ENCODE assay signal across 10 cellular contexts in the genomic region with DNA sequence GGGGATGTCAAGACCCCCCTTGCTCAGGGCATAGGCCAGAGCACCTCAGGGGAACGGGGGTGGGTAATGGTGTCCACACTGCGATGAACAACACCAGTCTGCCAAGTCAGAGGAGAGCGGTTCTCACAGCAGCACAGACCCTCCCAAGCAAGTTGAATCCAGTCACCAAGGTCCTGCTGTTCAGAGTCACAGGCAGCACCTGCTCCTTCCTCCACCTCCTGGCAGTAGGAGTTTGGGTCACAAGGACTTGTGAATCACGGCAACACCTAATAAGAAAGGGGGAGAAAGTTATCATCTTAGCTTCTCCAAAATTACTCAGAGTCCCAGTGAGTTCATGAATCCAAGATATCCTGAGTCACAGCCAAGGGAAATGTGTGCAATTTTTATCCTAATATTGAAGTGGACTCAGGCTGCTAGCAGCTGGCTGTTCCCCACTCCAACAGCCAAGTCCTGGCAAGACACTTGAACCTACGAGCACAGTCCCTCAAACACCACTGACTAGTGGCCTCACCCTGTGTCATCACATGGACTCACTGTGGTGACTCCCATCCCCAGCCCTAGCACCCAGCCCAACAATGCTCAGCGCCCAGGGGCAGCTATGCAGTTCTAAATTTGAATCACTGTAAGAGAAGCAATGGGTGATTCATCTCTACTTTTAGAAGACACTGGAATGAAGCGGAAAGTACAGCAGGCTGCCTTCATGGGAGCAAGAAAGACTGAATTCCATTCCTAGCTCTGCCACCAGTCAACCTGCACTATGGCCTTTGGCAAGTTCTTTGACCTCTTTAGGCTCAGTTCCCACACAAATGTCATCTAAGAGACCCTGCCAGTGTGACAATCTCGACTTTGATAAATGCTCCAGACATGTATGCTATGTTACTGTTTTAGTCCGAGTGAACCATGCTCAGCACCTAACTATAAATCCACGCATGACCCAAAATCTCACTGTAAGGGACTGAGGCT.
DNase-seq lines count a peak whose midpoint lies in the region; ATAC-seq and TF ChIP-seq lines count a peak whose summit lies in the region.
"Had no signal": no experiment of that assay in that cellular context is flagged by ENCODE, and none has a peak within 500 bp of the region (broad histone marks: within the 10 kb centered on the region; RNA-seq: fewer than 3 reads in every experiment).

No MANE protein-coding gene starts in this region.

- H3K36me3 Mint-ChIP-seq in type B pancreatic cell: no peaks in the 10 kb centered on the region
- H3K36me3 Mint-ChIP-seq: activated CD4-positive, alpha-beta memory T cell treated with anti-CD3 and anti-CD28 coated beads for 36 hours had no signal

- H3K4me3 ChIP-seq in choroid plexus epithelial cell (ENCODE audit: low read depth, low read length): no peak overlapping the region

- no peaks in the 10 kb centered on the region for H3K27me3 Mint-ChIP-seq in type B pancreatic cell
- H3K27me3 Mint-ChIP-seq: activated CD4-positive, alpha-beta memory T cell treated with anti-CD3 and anti-CD28 coated beads for 36 hours had no signal

- DNase-seq in MV-4-11 (lab: John Stamatoyannopoulos, UW) (peak; percentile 53), choroid plexus epithelial cell (ENCODE audit: low read depth) (peak; percentile 10), kidney tubule cell (ENCODE audit: low spot score) (peak; percentile 81), type B pancreatic cell (ENCODE audit: extremely low spot score, unreplicated experiment) (peak; percentile 27), inferior parietal cortex (ENCODE audit: extremely low spot score) (no peak), NCI-H345 (lab: John Stamatoyannopoulos, UW) (no peak)
- DNase-seq in stimulated activated CD4-positive, alpha-beta T cell treated with anti-CD3 and anti-CD28 coated beads, Interleukin-4, amount 100 ng/mL, for 1 hour: no peak
- DNase-seq: activated CD4-positive, alpha-beta memory T cell treated with anti-CD3 and anti-CD28 coated beads for 36 hours; NCI-H1092 had no signal

- ATAC-seq in HG02588 (IDR thresholded peaks at IDR 0.05; ENCODE audit: unreplicated experiment): no peak

- peak overlapping the region; percentile 80 for H3K27ac Mint-ChIP-seq in type B pancreatic cell
- H3K27ac Mint-ChIP-seq: activated CD4-positive, alpha-beta memory T cell treated with anti-CD3 and anti-CD28 coated beads for 36 hours had no signal

- no peak for TF ChIP-seq CTCF in choroid plexus epithelial cell (conservative IDR thresholded peaks at IDR 0.05; ENCODE audit: low read depth, low read length)
- TF ChIP-seq CTCF in type B pancreatic cell (conservative IDR thresholded peaks at IDR 0.05): no peak

- no peaks in the 10 kb centered on the region for H3K9me3 Mint-ChIP-seq in type B pancreatic cell
- H3K9me3 Mint-ChIP-seq: activated CD4-positive, alpha-beta memory T cell treated with anti-CD3 and anti-CD28 coated beads for 36 hours had no signal

- H3K4me3 Mint-ChIP-seq in type B pancreatic cell: no peak overlapping the region
- H3K4me3 Mint-ChIP-seq: activated CD4-positive, alpha-beta memory T cell treated with anti-CD3 and anti-CD28 coated beads for 36 hours had no signal

- H3K4me1 Mint-ChIP-seq in type B pancreatic cell (ENCODE audit: unreplicated experiment): peaks cover 4% of the 10 kb centered on the region

Comparison
In these comparisons a context has a peak if more than half of its experiments do, and no peak if none do; other contexts are left out.
1. DNase-seq: peak in MV-4-11 (single experiment), choroid plexus epithelial cell (single experiment), kidney tubule cell (single experiment) and type B pancreatic cell (single experiment); none in inferior parietal cortex (single experiment), stimulated activated CD4-positive, alpha-beta T cell treated with anti-CD3 and anti-CD28 coated beads, Interleukin-4, amount 100 ng/mL, for 1 hour (single experiment) and NCI-H345 (single experiment).